ENCODE assay signal across 15 cellular contexts in the genomic region with DNA sequence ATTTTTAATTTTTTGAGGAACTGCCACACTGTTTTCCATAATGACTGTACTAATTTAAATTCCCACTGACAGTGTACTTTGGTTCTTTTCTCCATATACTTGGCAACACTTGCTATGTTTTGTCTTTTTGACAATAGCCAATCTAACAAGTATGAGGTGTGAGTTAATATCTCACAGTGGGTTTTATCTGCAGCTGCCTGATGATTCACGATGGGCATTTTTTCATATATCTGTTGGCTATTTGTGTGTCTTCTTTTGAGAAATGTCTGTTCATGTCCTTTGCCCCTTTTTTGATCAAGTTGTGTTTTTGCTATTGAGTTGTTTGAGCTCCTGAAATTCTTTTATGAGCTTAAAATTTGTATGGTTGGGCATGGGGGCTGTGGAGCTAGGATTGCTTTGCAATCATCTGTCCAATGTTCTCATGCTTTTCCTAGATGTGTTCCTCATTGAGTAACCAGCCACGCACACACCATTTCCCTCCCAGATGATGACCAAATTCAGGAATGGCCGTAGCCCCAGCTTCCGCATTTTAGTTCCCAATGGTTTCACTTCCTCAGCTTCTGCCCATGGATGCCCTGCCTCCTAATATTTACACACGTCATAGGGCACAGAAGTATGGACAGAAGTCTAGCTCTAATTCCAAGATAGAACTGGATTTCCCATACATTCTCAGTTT.
A peak's percentile ranks its signal among the peaks of the same experiment; 100 is the strongest.
DNase-seq lines count a peak whose midpoint lies in the region; ATAC-seq, FAIRE-seq and TF ChIP-seq lines count a peak whose summit lies in the region.
"Had no signal": no experiment of that assay in that cellular context is flagged by ENCODE, and none has a peak within 500 bp of the region (broad histone marks: within the 10 kb centered on the region; RNA-seq: fewer than 3 reads in every experiment).

No MANE protein-coding gene starts in this region.

- H2AFZ ChIP-seq in HepG2 (ENCODE audit: low read length): no peak overlapping the region

- H3K36me3 Mint-ChIP-seq in activated CD8-positive, alpha-beta T cell treated with anti-CD3 and anti-CD28 coated beads for 36 hours (ENCODE audit: low read depth): no peaks in the 10 kb centered on the region
- H3K36me3 Mint-ChIP-seq in WTC11: no peaks in the 10 kb centered on the region

- H3K27ac Mint-ChIP-seq in activated CD8-positive, alpha-beta T cell treated with anti-CD3 and anti-CD28 coated beads for 36 hours: no peak overlapping the region
- H3K27ac Mint-ChIP-seq in WTC11: no peak overlapping the region
- H3K27ac Mint-ChIP-seq: activated T-helper 2 cell treated with anti-CD3 and anti-CD28 coated beads, Interferon-gamma antibody, Interleukin-2, Interleukin-4, amounts not matched to agents 10 μg/mL and 5 μg/mL and 100 μg/mL, durations not matched to agents 14 hours and 24 hours and 36 hours; stimulated activated naive CD8-positive, alpha-beta T cell treated with anti-CD3 and anti-CD28 coated beads, Interleukin-15, amount 100 ng/mL, for 72 hours had no signal

- no peaks in the 10 kb centered on the region for H3K27me3 ChIP-seq in colonic mucosa
- no peaks in the 10 kb centered on the region; a peak in 1 of 5 replicates for H3K27me3 ChIP-seq in HepG2 (ENCODE audit: control insufficient read depth in 1 of 2, insufficient read depth in 2 of 2, low read length in 2 of 2)
- no peaks in the 10 kb centered on the region for H3K27me3 ChIP-seq in tibial nerve
- H3K27me3 ChIP-seq: cardiac muscle cell had no signal

- H3K4me2 ChIP-seq in HepG2 (ENCODE audit: low read depth, low read length): peak overlapping the region; percentile 33; the same call in 1 of the 2 replicates

- H3K27me3 Mint-ChIP-seq in activated CD8-positive, alpha-beta T cell treated with anti-CD3 and anti-CD28 coated beads for 36 hours: peaks cover 7% of the 10 kb centered on the region
- no peaks in the 10 kb centered on the region for H3K27me3 Mint-ChIP-seq in WTC11 (ENCODE audit: low read depth)

- H3K79me2 ChIP-seq in HepG2 (ENCODE audit: insufficient read depth, low read length): no peaks in the 10 kb centered on the region

- H3K9me3 ChIP-seq in colonic mucosa (no peaks in the 10 kb centered on the region), HepG2 (ENCODE audit: low read length) (no peaks in the 10 kb centered on the region), tibial nerve (no peaks in the 10 kb centered on the region)

- no peak for FAIRE-seq in HepG2 (lab: Jason Lieb, UNC)
- FAIRE-seq: keratinocyte had no signal

- H3K36me3 ChIP-seq in colonic mucosa (no peaks in the 10 kb centered on the region), HepG2 (replicated peaks in 1 of 2; ENCODE audit: control insufficient read depth in 1 of 2, insufficient read depth in 2 of 2, low read length in 2 of 2) (no peaks in the 10 kb centered on the region), tibial nerve (no peaks in the 10 kb centered on the region)
- H3K36me3 ChIP-seq: cardiac muscle cell had no signal

- no peaks in the 10 kb centered on the region for H3K9me3 Mint-ChIP-seq in activated CD8-positive, alpha-beta T cell treated with anti-CD3 and anti-CD28 coated beads for 36 hours
- H3K9me3 Mint-ChIP-seq in WTC11: peaks cover 7% of the 10 kb centered on the region
- H3K9me3 Mint-ChIP-seq: activated T-helper 2 cell treated with anti-CD3 and anti-CD28 coated beads, Interferon-gamma antibody, Interleukin-2, Interleukin-4, amounts not matched to agents 10 μg/mL and 5 μg/mL and 100 μg/mL, durations not matched to agents 14 hours and 24 hours and 36 hours; stimulated activated naive CD8-positive, alpha-beta T cell treated with anti-CD3 and anti-CD28 coated beads, Interleukin-15, amount 100 ng/mL, for 72 hours had no signal

- H3K9ac ChIP-seq in colonic mucosa (ENCODE audit: low read depth in 2 of 2, low read length in 2 of 2) (no peak overlapping the region), HepG2 (ENCODE audit: insufficient read depth, low read depth, low read length) (no peak overlapping the region)

- no peak for ATAC-seq in HepG2
- no peak for ATAC-seq in activated CD8-positive, alpha-beta T cell treated with anti-CD3 and anti-CD28 coated beads for 36 hours
- no peak for ATAC-seq in WTC11
- ATAC-seq in GM19455 (IDR thresholded peaks at IDR 0.05; ENCODE audit: unreplicated experiment): no peak
- ATAC-seq: stimulated activated naive CD8-positive, alpha-beta T cell treated with anti-CD3 and anti-CD28 coated beads, Interleukin-15, amount 100 ng/mL, for 72 hours had no signal

- H3K4me1 Mint-ChIP-seq in activated CD8-positive, alpha-beta T cell treated with anti-CD3 and anti-CD28 coated beads for 36 hours (ENCODE audit: low read depth): no peaks in the 10 kb centered on the region
- peaks cover 9% of the 10 kb centered on the region for H3K4me1 Mint-ChIP-seq in WTC11
- H3K4me1 Mint-ChIP-seq: stimulated activated naive CD8-positive, alpha-beta T cell treated with anti-CD3 and anti-CD28 coated beads, Interleukin-15, amount 100 ng/mL, for 72 hours had no signal

- H3K4me3 Mint-ChIP-seq in activated CD8-positive, alpha-beta T cell treated with anti-CD3 and anti-CD28 coated beads for 36 hours: no peak overlapping the region
- H3K4me3 Mint-ChIP-seq in WTC11: no peak overlapping the region
- H3K4me3 Mint-ChIP-seq: stimulated activated naive CD8-positive, alpha-beta T cell treated with anti-CD3 and anti-CD28 coated beads, Interleukin-15, amount 100 ng/mL, for 72 hours had no signal

- peak; percentile 76 to 82 for DNase-seq in NCI-H526 (lab: John Stamatoyannopoulos, UW)
- no peak for DNase-seq in NCI-H526 treated with DMSO at 0.1 percent for 48 hours (lab: John Stamatoyannopoulos, UW)
- peak; percentile 19 for DNase-seq in colonic mucosa
- DNase-seq in HepG2 (ENCODE audit: low spot score): no peak
- DNase-seq in tibial nerve (ENCODE audit: low spot score in 2 of 2): peak; percentile 15 to 45
- DNase-seq in activated CD8-positive, alpha-beta T cell treated with anti-CD3 and anti-CD28 coated beads for 36 hours: no peak
- no peak for DNase-seq in WTC11 (ENCODE audit: low spot score)
- DNase-seq: DND-41; erythroblast; stimulated activated CD4-positive, alpha-beta T cell treated with anti-CD3 and anti-CD28 coated beads, Interleukin-4, amount 100 ng/mL, for 1 hour; stimulated activated naive CD8-positive, alpha-beta T cell treated with anti-CD3 and anti-CD28 coated beads, Interleukin-15, amount 100 ng/mL, for 72 hours had no signal

- POLR2A ChIA-PET in HepG2 (lab: Yijun Ruan, JAX): no interaction called here
- POLR2A ChIA-PET in activated CD8-positive, alpha-beta T cell treated with anti-CD3 and anti-CD28 coated beads for 36 hours (lab: Charles Lee): no interaction called here
- POLR2A ChIA-PET in WTC11 (lab: Charles Lee): interaction anchor here (0.8 kb wide), 1 partner anchor 20 kb away, joined by 3 read pairs; no protein-coding TSS in a partner anchor

- TF ChIP-seq EP300 in HepG2 (IDR thresholded peaks at IDR 0.05; ENCODE audit: low read depth in 2 of 2, low read length in 2 of 2) (no peak), HepG2 (CRISPR knock-in tag; IDR thresholded peaks at IDR 0.05; ENCODE audit: borderline replicate concordance) (no peak), tibial nerve (IDR thresholded peaks at IDR 0.05) (peak; percentile 18 to 76)

- no peak for TF ChIP-seq CTCF in colonic mucosa (IDR thresholded peaks at IDR 0.05)
- TF ChIP-seq CTCF in HepG2 (CRISPR knock-in tag; IDR thresholded peaks at IDR 0.05): no peak
- TF ChIP-seq CTCF in tibial nerve (IDR thresholded peaks at IDR 0.05): no peak
- TF ChIP-seq CTCF in activated CD8-positive, alpha-beta T cell treated with anti-CD3 and anti-CD28 coated beads for 36 hours (IDR thresholded peaks at IDR 0.05): no peak
- no peak for TF ChIP-seq CTCF in WTC11 (IDR thresholded peaks at IDR 0.05)

- H3K27ac ChIP-seq in colonic mucosa (no peak overlapping the region), HepG2 (ENCODE audit: extremely low read length, insufficient read depth, low read length) (no peak overlapping the region), tibial nerve (no peak overlapping the region)
- H3K27ac ChIP-seq: cardiac muscle cell had no signal

- no peak for TF ChIP-seq RAD21 in HepG2 (CRISPR knock-in tag; IDR thresholded peaks at IDR 0.05)

- no peaks in the 10 kb centered on the region for H3K4me1 ChIP-seq in colonic mucosa
- H3K4me1 ChIP-seq in HepG2 (ENCODE audit: insufficient read depth, low read length): no peaks in the 10 kb centered on the region
- H3K4me1 ChIP-seq in tibial nerve: no peaks in the 10 kb centered on the region

- H3K4me3 ChIP-seq in colonic mucosa (no peak overlapping the region), HepG2 (replicated peaks in 1 of 3; ENCODE audit: insufficient read depth in 1 of 3, low read depth in 2 of 3, low read length in 3 of 3) (no peak overlapping the region), tibial nerve (no peak overlapping the region)
- H3K4me3 ChIP-seq: cardiac muscle cell had no signal

- no peaks in the 10 kb centered on the region for H4K20me1 ChIP-seq in HepG2 (ENCODE audit: insufficient read depth, low read length)

- CTCF ChIA-PET in HepG2 (lab: Yijun Ruan, JAX; ENCODE audit: low intra/inter-chr PET ratio, low total read pairs) (interaction anchor here (1.9 kb wide), 1 partner anchor 219 kb away, joined by 11 read pairs; no protein-coding TSS in a partner anchor), WTC11 (lab: Charles Lee) (interaction anchor here (0.6 to 2.3 kb wide), 17 partner anchors 14 to 956 kb away, joined by 3 to 15 read pairs (median 4); no protein-coding TSS in a partner anchor)
- CTCF ChIA-PET in activated CD8-positive, alpha-beta T cell treated with anti-CD3 and anti-CD28 coated beads for 36 hours (lab: Charles Lee): no interaction called here

- in situ Hi-C loops in HepG2 (cut with HindIII; ENCODE audit: extremely low pct_ligation_motif_present, low pct_unique_long_range_greater_than_20kb): loop anchor here (10.0 to 25.0 kb wide), 2 partner anchors 224 to 511 kb away; no protein-coding TSS in a partner anchor

- intact Hi-C loops in colonic mucosa (cut with DNase I): loop anchor here (5.0 kb wide), 1 partner anchor 221 kb away; no protein-coding TSS in a partner anchor
- intact Hi-C loops in HepG2 (cut with micrococcal nuclease; ENCODE audit: unreplicated experiment): loop anchor here (1.0 to 5.0 kb wide), 2 partner anchors 219 to 516 kb away; no protein-coding TSS in a partner anchor
- intact Hi-C loops in activated CD8-positive, alpha-beta T cell treated with anti-CD3 and anti-CD28 coated beads for 36 hours (cut with micrococcal nuclease): no loop called here

- 13% methylated on average over 5 of the region's 5 CpGs for WGBS in HepG2 (ENCODE audit: low lambda C conversion rate)
- 59 to 70% methylated on average over 5 of the region's 5 CpGs for WGBS in tibial nerve, 2 donors

- TF ChIP-seq POLR2A in HepG2 (IDR thresholded peaks at IDR 0.05; ENCODE audit: insufficient read depth in 1 of 2, low read depth in 2 of 2, low read length in 2 of 2): no peak
- TF ChIP-seq POLR2A in tibial nerve (IDR thresholded peaks at IDR 0.05): no peak

- no TSS peak for BruUV-seq in HepG2 (replicated peaks; lab: Mats Ljungman, UMichigan)

TF ChIP-seq in HepG2, 621 proteins besides CTCF, POLR2A, EP300 and RAD21 (continues in another document):
- TF ChIP-seq KDM5B (CRISPR knock-in tag; IDR thresholded peaks at IDR 0.05; ENCODE audit: borderline replicate concordance): no peak

TF ChIP-seq in WTC11, 78 proteins besides CTCF, POLR2A, EP300 and RAD21 (continues in another document):
- TF ChIP-seq FOXP1 (CRISPR knock-in tag; IDR thresholded peaks at IDR 0.05; ENCODE audit: borderline replicate concordance): no peak

Comparison
In these comparisons a context has a peak if more than half of its experiments do, and no peak if none do; other contexts are left out.
1. DNase-seq: peak in NCI-H526 (2 of 2), colonic mucosa (single experiment) and tibial nerve (2 of 2); none in NCI-H526 treated with DMSO at 0.1 percent for 48 hours (single experiment), HepG2 (single experiment), activated CD8-positive, alpha-beta T cell treated with anti-CD3 and anti-CD28 coated beads for 36 hours (single experiment) and WTC11 (single experiment).